22 cellular contexts compared by ENCODE assay signal in genomic region chr1:232404227-232404626, GRCh38.
"Had no signal": no experiment of that assay in that cellular context is flagged by ENCODE, and none has a peak within 500 bp of the region (broad histone marks: within the 10 kb centered on the region; RNA-seq: fewer than 3 reads in every experiment).

No MANE protein-coding gene starts in this region.

- H3K27ac Mint-ChIP-seq: naive thymus-derived CD4-positive, alpha-beta T cell; nephron; progenitor cell of endocrine pancreas; stimulated activated memory B cell treated with anti-CD40 and anti-IgM and Interleukin-4, amounts not matched to agents 10 μg/mL and 1 μg/mL and 100 μg/mL, for 72 hours; stimulated activated naive CD8-positive, alpha-beta T cell treated with anti-CD3 and anti-CD28 coated beads, Interleukin-15, Interleukin-2, amounts not matched to agents 100 ng/mL and 50 ng/mL, for 24 hours had no signal

- DNase-seq: dorsolateral prefrontal cortex; effector CD4-positive, alpha-beta T cell; foreskin fibroblast; gastrocnemius medialis; heart left ventricle; kidney; left lung; mesendoderm; midbrain; naive thymus-derived CD4-positive, alpha-beta T cell; right lobe of liver; stimulated activated CD4-positive, alpha-beta T cell treated with anti-CD3 and anti-CD28 coated beads, Interleukin-2, amount 100 ng/mL, for 24 hours; stimulated activated CD4-positive, alpha-beta T cell treated with anti-CD3 and anti-CD28 coated beads, Interleukin-4, amount 100 ng/mL, for 24 hours; transverse colon; upper lobe of right lung; uterus had no signal

- H3K36me3 Mint-ChIP-seq: naive thymus-derived CD4-positive, alpha-beta T cell; stimulated activated memory B cell treated with anti-CD40 and anti-IgM and Interleukin-4, amounts not matched to agents 10 μg/mL and 1 μg/mL and 100 μg/mL, for 72 hours had no signal

- H3K9me3 Mint-ChIP-seq: nephron had no signal

- H3K4me3 Mint-ChIP-seq: nephron; neural progenitor cell; stimulated activated memory B cell treated with anti-CD40 and anti-IgM and Interleukin-4, amounts not matched to agents 10 μg/mL and 1 μg/mL and 100 μg/mL, for 72 hours; stimulated activated naive CD8-positive, alpha-beta T cell treated with anti-CD3 and anti-CD28 coated beads, Interleukin-15, Interleukin-2, amounts not matched to agents 100 ng/mL and 50 ng/mL, for 24 hours had no signal

- ATAC-seq: esophagus mucosa; gastrocnemius medialis; left lung; naive thymus-derived CD4-positive, alpha-beta T cell; right lobe of liver; stimulated activated memory B cell treated with anti-CD40 and anti-IgM and Interleukin-4, amounts not matched to agents 10 μg/mL and 1 μg/mL and 100 μg/mL, for 72 hours; upper lobe of right lung had no signal

- H3K4me1 Mint-ChIP-seq: naive thymus-derived CD4-positive, alpha-beta T cell; stimulated activated memory B cell treated with anti-CD40 and anti-IgM and Interleukin-4, amounts not matched to agents 10 μg/mL and 1 μg/mL and 100 μg/mL, for 72 hours had no signal

- H3K27me3 Mint-ChIP-seq: progenitor cell of endocrine pancreas; stimulated activated naive CD8-positive, alpha-beta T cell treated with anti-CD3 and anti-CD28 coated beads, Interleukin-15, Interleukin-2, amounts not matched to agents 100 ng/mL and 50 ng/mL, for 24 hours had no signal
